In the genomic region with DNA sequence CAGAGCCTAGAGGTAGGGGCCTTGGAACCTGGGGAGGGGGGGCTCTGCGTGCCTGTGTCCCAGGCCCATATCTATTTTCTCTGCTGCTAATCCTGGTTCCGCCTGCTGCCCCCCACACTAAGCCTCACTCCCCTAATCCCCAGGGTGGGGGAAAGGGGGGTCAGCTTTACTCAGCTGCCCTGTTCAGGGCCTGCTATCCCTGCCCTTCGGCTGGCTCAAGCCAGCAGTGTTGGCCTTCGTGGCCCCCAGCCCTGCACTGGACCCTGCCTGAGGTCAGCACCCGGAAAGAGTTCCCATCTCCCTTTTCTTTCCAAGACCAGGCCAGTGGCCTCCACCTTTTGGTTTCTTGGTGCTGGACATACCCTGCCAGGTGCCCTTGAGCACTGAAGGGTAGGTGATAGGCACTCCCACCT, we compare ENCODE assay signal across 13 cellular contexts. TPM values are rescaled to one million over a fixed set of nuclear protein-coding genes. Genes with fewer than 3 reads are reported as not detected.
A peak's percentile ranks its signal among the peaks of the same experiment; 100 is the strongest.
DNase-seq lines count a peak whose midpoint lies in the region; ATAC-seq and TF ChIP-seq lines count a peak whose summit lies in the region.
"Had no signal": no experiment of that assay in that cellular context is flagged by ENCODE, and none has a peak within 500 bp of the region (broad histone marks: within the 10 kb centered on the region; RNA-seq: fewer than 3 reads in every experiment).

No MANE protein-coding gene starts in this region.

- peaks cover 21% of the 10 kb centered on the region for H3K36me3 ChIP-seq in left ventricle myocardium inferior
- H3K36me3 ChIP-seq in body of pancreas (replicated peaks in 1 of 2; ENCODE audit: insufficient read depth in 1 of 2, low read depth in 2 of 2) = peaks cover 0 to 7% of the 10 kb centered on the region in 2 donors
- H3K36me3 ChIP-seq in urinary bladder (ENCODE audit: insufficient read depth) = no peaks in the 10 kb centered on the region

- intact Hi-C loops in left ventricle myocardium inferior (cut with micrococcal nuclease) = no loop called here
- intact Hi-C loops in right cardiac atrium (cut with DNase I) = loop anchor here in 1 of 4 donors (10.0 kb wide), 1 partner anchor 46 kb away; the partner anchor contains the start of gene PYGO2
- intact Hi-C loops in body of pancreas (cut with DNase I) = loop anchor here (5.0 kb wide), 1 partner anchor 49 kb away; the partner anchor contains the start of gene PYGO2

- DNase-seq in left ventricle myocardium inferior (no peak), right cardiac atrium (no peak), body of pancreas (no peak), NCI-H748 (lab: John Stamatoyannopoulos, UW; ENCODE audit: unreplicated experiment) (no peak), C1 segment of cervical spinal cord (lab: John Stamatoyannopoulos, UW) (no peak)
- DNase-seq in naive thymus-derived CD8-positive, alpha-beta T cell = peak in 1 of 10 donors; percentile 53
- DNase-seq: Calu3, erythroblast, NCI-H1436 treated with DMSO at 0.1 percent for 48 hours, nucleus accumbens, T-helper 9 cell had no signal

- TF ChIP-seq CTCF in left ventricle myocardium inferior (IDR thresholded peaks at IDR 0.05; ENCODE audit: borderline replicate concordance) (no peak), body of pancreas (IDR thresholded peaks at IDR 0.05) (no peak)

- no peaks in the 10 kb centered on the region for H3K36me3 Mint-ChIP-seq in naive thymus-derived CD8-positive, alpha-beta T cell

- H3K4me3 Mint-ChIP-seq in naive thymus-derived CD8-positive, alpha-beta T cell = peak overlapping the region in 6 of 10 donors; percentile 31 to 55 (median 44)

- H3K27ac ChIP-seq in left ventricle myocardium inferior (replicated peaks) = peak overlapping the region; percentile 95
- no peak overlapping the region for H3K27ac ChIP-seq in right cardiac atrium (ENCODE audit: low read length)
- H3K27ac ChIP-seq in body of pancreas = peak overlapping the region; percentile 27 to 61 (median 42)
- peak overlapping the region; percentile 51 for H3K27ac ChIP-seq in urinary bladder (ENCODE audit: low read depth)

- H3K9me3 ChIP-seq in left ventricle myocardium inferior (replicated peaks) (no peaks in the 10 kb centered on the region), right cardiac atrium (ENCODE audit: control insufficient read depth, low read length) (no peaks in the 10 kb centered on the region), body of pancreas (no peaks in the 10 kb centered on the region)

- peak overlapping the region in 2 of 10 donors; percentile 13 to 44 for H3K27ac Mint-ChIP-seq in naive thymus-derived CD8-positive, alpha-beta T cell

- 78% methylated on average over 5 of the region's 5 CpGs for WGBS in right cardiac atrium
- WGBS in body of pancreas, 2 donors = 52 to 64% methylated on average over 4 to 5 of the region's 5 CpGs
- 61% methylated on average over 5 of the region's 5 CpGs for WGBS in urinary bladder

- peaks cover 79% of the 10 kb centered on the region for H3K4me1 ChIP-seq in left ventricle myocardium inferior
- H3K4me1 ChIP-seq in right cardiac atrium (ENCODE audit: control insufficient read depth, insufficient read depth, low read length) = peaks cover 16% of the 10 kb centered on the region
- peaks cover 79% of the 10 kb centered on the region for H3K4me1 ChIP-seq in body of pancreas
- peaks cover 2% of the 10 kb centered on the region for H3K4me1 ChIP-seq in urinary bladder (ENCODE audit: insufficient read depth)

- ATAC-seq in right cardiac atrium (no peak), body of pancreas (no peak), HG03175 (IDR thresholded peaks at IDR 0.05; ENCODE audit: unreplicated experiment) (no peak)
- no peak for ATAC-seq in naive thymus-derived CD8-positive, alpha-beta T cell

- H3K27me3 ChIP-seq in left ventricle myocardium inferior (ENCODE audit: low read depth) = no peaks in the 10 kb centered on the region
- no peaks in the 10 kb centered on the region for H3K27me3 ChIP-seq in right cardiac atrium (ENCODE audit: control insufficient read depth, insufficient read depth)
- no peaks in the 10 kb centered on the region for H3K27me3 ChIP-seq in body of pancreas

- H3K4me3 ChIP-seq in left ventricle myocardium inferior (no peak overlapping the region), right cardiac atrium (ENCODE audit: low read length) (no peak overlapping the region), body of pancreas (no peak overlapping the region), urinary bladder (ENCODE audit: low read depth, low read length) (no peak overlapping the region)

- H3K4me1 Mint-ChIP-seq in naive thymus-derived CD8-positive, alpha-beta T cell = peaks cover 39 to 81% (median 79%) of the 10 kb centered on the region in 4 donors

- H3K27me3 Mint-ChIP-seq in naive thymus-derived CD8-positive, alpha-beta T cell = no peaks in the 10 kb centered on the region

- H3K9me3 Mint-ChIP-seq in naive thymus-derived CD8-positive, alpha-beta T cell = no peaks in the 10 kb centered on the region

- POLR2A ChIA-PET in naive thymus-derived CD8-positive, alpha-beta T cell (lab: Charles Lee) = interaction anchor here (0.9 to 1.9 kb wide), 5 partner anchors 10 to 67 kb away, joined by 5 to 10 read pairs (median 7); partner anchors contain the start of gene PBXIP1

- no peak for TF ChIP-seq POLR2A in body of pancreas (IDR thresholded peaks at IDR 0.05)

RNA-seq across cellular contexts. Expression of gene ZBTB7B, which starts 8.4 kb away (rescaled TPM):
- total RNA-seq in left ventricle myocardium inferior (42.8 TPM), right cardiac atrium (10 to 100 TPM; 40.3 to 66.6 (median 52.7) TPM), body of pancreas (10 to 100 TPM; 30.1 to 34.3 TPM), urinary bladder (14.7 TPM)
- polyA plus RNA-seq in right cardiac atrium (41.7 TPM), urinary bladder (52.0 TPM)
- total RNA-seq in naive thymus-derived CD8-positive, alpha-beta T cell = 10 to 100 TPM; 12.9 to 13.1 TPM
- under 1 TPM; 0.12 to 0.59 (median 0.46) TPM for polyA plus RNA-seq in naive thymus-derived CD8-positive, alpha-beta T cell

RNA-seq across cellular contexts. Expression of gene LENEP, which starts 17.6 kb away (rescaled TPM):
- total RNA-seq in left ventricle myocardium inferior (not detected), right cardiac atrium (not detected), body of pancreas (not detected), urinary bladder (not detected)
- polyA plus RNA-seq in right cardiac atrium (not detected), urinary bladder (not detected)
- under 1 TPM; 0.77 to 0.91 TPM for total RNA-seq in naive thymus-derived CD8-positive, alpha-beta T cell
- polyA plus RNA-seq in naive thymus-derived CD8-positive, alpha-beta T cell = not detected

RNA-seq across cellular contexts. Expression of gene DCST2, which starts 22.6 kb away (rescaled TPM):
- total RNA-seq in left ventricle myocardium inferior (not detected), right cardiac atrium (under 1 TPM in 3 of 4 donors, not detected in 1; 0.25 to 0.33 (median 0.32) TPM), body of pancreas (1 to 10 TPM in 1 of 2 donors, under 1 TPM in 1; 0.33 to 1.8 TPM), urinary bladder (0.53 TPM)
- polyA plus RNA-seq in right cardiac atrium (0.23 TPM), urinary bladder (1.2 TPM)
- total RNA-seq in naive thymus-derived CD8-positive, alpha-beta T cell = 1 to 10 TPM in 1 of 2 experiments, under 1 TPM in 1; 0.83 to 1.1 TPM
- polyA plus RNA-seq in naive thymus-derived CD8-positive, alpha-beta T cell = not detected

RNA-seq across cellular contexts. Expression of gene DCST1, which starts 22.6 kb away (rescaled TPM):
- not detected for total RNA-seq in left ventricle myocardium inferior
- not detected for total RNA-seq in right cardiac atrium
- polyA plus RNA-seq in right cardiac atrium = not detected
- total RNA-seq in body of pancreas = not detected
- total RNA-seq in naive thymus-derived CD8-positive, alpha-beta T cell = not detected
- not detected for polyA plus RNA-seq in naive thymus-derived CD8-positive, alpha-beta T cell
- total RNA-seq in urinary bladder = not detected
- not detected for polyA plus RNA-seq in urinary bladder

RNA-seq across cellular contexts. Expression of gene FLAD1, which starts 27.9 kb away (rescaled TPM):
- 30.1 TPM for total RNA-seq in left ventricle myocardium inferior
- total RNA-seq in right cardiac atrium = 10 to 100 TPM; 22.8 to 32.7 (median 25.2) TPM
- polyA plus RNA-seq in right cardiac atrium = 25.3 TPM
- total RNA-seq in body of pancreas = 10 to 100 TPM; 10.1 to 51.4 TPM
- 10 to 100 TPM; 46.6 to 46.8 TPM for total RNA-seq in naive thymus-derived CD8-positive, alpha-beta T cell
- polyA plus RNA-seq in naive thymus-derived CD8-positive, alpha-beta T cell = 10 to 100 TPM; 30.9 to 41.8 (median 31.9) TPM
- 10.5 TPM for total RNA-seq in urinary bladder
- 27.9 TPM for polyA plus RNA-seq in urinary bladder
